ENCODE assay signal across 15 cellular contexts in the genomic region with DNA sequence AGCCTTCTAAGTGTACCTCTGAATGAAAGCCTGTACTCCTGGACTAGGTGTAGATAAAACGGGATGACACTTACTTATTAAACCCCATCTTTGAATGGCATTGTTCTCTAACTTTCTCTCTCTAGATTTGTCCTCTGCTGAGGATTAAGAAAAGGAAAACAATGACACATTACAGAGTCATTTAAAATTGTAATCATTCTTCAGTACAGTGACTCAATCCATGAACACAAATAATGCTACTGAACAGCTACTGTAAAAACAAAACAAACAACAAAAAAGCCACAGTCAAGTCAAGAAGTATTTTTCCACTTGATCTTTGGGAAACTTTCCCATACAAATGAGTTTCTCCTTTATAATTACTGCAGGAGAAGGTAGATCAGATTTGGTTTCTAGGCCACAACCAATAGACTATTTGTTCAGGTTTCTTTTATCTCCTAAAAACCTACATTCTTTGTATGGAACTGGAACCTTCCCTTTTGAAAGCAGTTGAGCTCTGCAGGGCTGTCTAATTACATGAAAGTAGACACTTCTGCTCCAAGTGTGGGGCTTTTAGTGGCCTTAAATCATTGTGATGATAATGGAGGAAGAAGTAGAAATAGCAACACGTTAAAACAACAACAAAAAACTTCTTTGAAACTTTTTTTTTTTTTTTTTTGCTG.
DNase-seq lines count a peak whose midpoint lies in the region; ATAC-seq, FAIRE-seq and TF ChIP-seq lines count a peak whose summit lies in the region.
"Had no signal": no experiment of that assay in that cellular context is flagged by ENCODE, and none has a peak within 500 bp of the region (broad histone marks: within the 10 kb centered on the region; RNA-seq: fewer than 3 reads in every experiment).

No MANE protein-coding gene starts in this region.

- no peaks in the 10 kb centered on the region for H3K27me3 Mint-ChIP-seq in neural crest cell (ENCODE audit: low read depth)

- H3K4me3 ChIP-seq in bronchial epithelial cell (ENCODE audit: low read depth, low read length) (no peak overlapping the region), upper lobe of left lung (no peak overlapping the region), gastroesophageal sphincter (no peak overlapping the region)
- H3K4me3 ChIP-seq: right atrium auricular region had no signal

- H3K36me3 Mint-ChIP-seq in neural crest cell (ENCODE audit: low read depth) = peaks cover 23% of the 10 kb centered on the region

- H3K27ac ChIP-seq in upper lobe of left lung (no peak overlapping the region), gastroesophageal sphincter (peak overlapping the region in 1 of 4 donors; percentile 12)
- H3K27ac ChIP-seq: right atrium auricular region had no signal

- WGBS in upper lobe of left lung, 2 donors = 70 to 78% methylated on average over 2 of the region's 2 CpGs
- 68 to 73% methylated on average over 2 of the region's 2 CpGs for WGBS in gastroesophageal sphincter (ENCODE audit: low coverage in 1 of 2), 2 donors

- no peaks in the 10 kb centered on the region for H3K4me1 ChIP-seq in upper lobe of left lung
- no peaks in the 10 kb centered on the region for H3K4me1 ChIP-seq in gastroesophageal sphincter
- H3K4me1 ChIP-seq: right atrium auricular region had no signal

- FAIRE-seq in bronchial epithelial cell (lab: Jason Lieb, UNC) = no peak

- H3K4me3 Mint-ChIP-seq in neural crest cell = no peak overlapping the region
- H3K4me3 Mint-ChIP-seq: T-helper 2 cell treated with Interferon-gamma antibody and Interleukin-4, amounts not matched to agents 5 μg/mL and 100 μg/mL, for 36 hours had no signal

- TF ChIP-seq POLR2A in upper lobe of left lung (IDR thresholded peaks at IDR 0.05) (no peak), gastroesophageal sphincter (IDR thresholded peaks at IDR 0.05) (no peak)

- DNase-seq in GM03348 (ENCODE audit: low spot score) (peak; percentile 24), M059J (ENCODE audit: low read depth) (peak; percentile 83), bronchial epithelial cell (ENCODE audit: low read depth) (peak; percentile 93), neural crest cell (ENCODE audit: low read depth, low spot score) (no peak), GDM1 (lab: John Stamatoyannopoulos, UW) (no peak), upper lobe of left lung (no peak)
- DNase-seq: amygdala; effector memory CD4-positive, alpha-beta T cell; KG1; NCI-H2029 treated with DMSO at 0.1 percent for 48 hours; substantia nigra had no signal

- no peaks in the 10 kb centered on the region for H3K27me3 ChIP-seq in bronchial epithelial cell (ENCODE audit: control insufficient read depth, insufficient read depth, low read length)
- H3K27me3 ChIP-seq in upper lobe of left lung = no peaks in the 10 kb centered on the region
- H3K27me3 ChIP-seq in gastroesophageal sphincter = no peaks in the 10 kb centered on the region
- H3K27me3 ChIP-seq: right atrium auricular region had no signal

- H3K36me3 ChIP-seq in bronchial epithelial cell (ENCODE audit: control insufficient read depth, insufficient read depth, low read length) = peaks cover 4% of the 10 kb centered on the region
- H3K36me3 ChIP-seq in upper lobe of left lung = peaks cover 0 to 76% (median 32%) of the 10 kb centered on the region in 4 donors
- H3K36me3 ChIP-seq in gastroesophageal sphincter = peaks cover 0 to 62% of the 10 kb centered on the region in 2 donors

- TF ChIP-seq CTCF in bronchial epithelial cell (IDR thresholded peaks at IDR 0.05; ENCODE audit: insufficient read depth, low read length, severe bottlenecking) (no peak), neural crest cell (conservative IDR thresholded peaks at IDR 0.05) (no peak), upper lobe of left lung (IDR thresholded peaks at IDR 0.05) (no peak), gastroesophageal sphincter (IDR thresholded peaks at IDR 0.05) (no peak)

- TF ChIP-seq EP300 in upper lobe of left lung (IDR thresholded peaks at IDR 0.05) = no peak
- TF ChIP-seq EP300 in gastroesophageal sphincter (IDR thresholded peaks at IDR 0.05) = no peak

- peak overlapping the region; percentile 8 for H3K27ac Mint-ChIP-seq in neural crest cell (ENCODE audit: unreplicated experiment)
- H3K27ac Mint-ChIP-seq: T-helper 2 cell treated with Interferon-gamma antibody and Interleukin-4, amounts not matched to agents 5 μg/mL and 100 μg/mL, for 36 hours had no signal

- no peak for ATAC-seq in upper lobe of left lung (ENCODE audit: low FRiP score in 2 of 2)
- ATAC-seq in gastroesophageal sphincter = no peak
- no peak for ATAC-seq in HG02588 (IDR thresholded peaks at IDR 0.05; ENCODE audit: unreplicated experiment)

- H3K9me3 Mint-ChIP-seq in neural crest cell = no peaks in the 10 kb centered on the region
- H3K9me3 Mint-ChIP-seq: T-helper 2 cell treated with Interferon-gamma antibody and Interleukin-4, amounts not matched to agents 5 μg/mL and 100 μg/mL, for 36 hours had no signal

- H3K9me3 ChIP-seq in upper lobe of left lung (no peaks in the 10 kb centered on the region), gastroesophageal sphincter (no peaks in the 10 kb centered on the region)
- H3K9me3 ChIP-seq: right atrium auricular region had no signal

- peaks cover 13% of the 10 kb centered on the region for H3K4me1 Mint-ChIP-seq in neural crest cell

Comparison
In these comparisons a context has a peak if more than half of its experiments do, and no peak if none do; other contexts are left out.
1. DNase-seq: peak in GM03348 (single experiment), M059J (single experiment) and bronchial epithelial cell (single experiment); none in neural crest cell (single experiment), GDM1 (single experiment) and upper lobe of left lung (0 of 2).